ENCODE assay signal across 1 cellular context in the genomic region with DNA sequence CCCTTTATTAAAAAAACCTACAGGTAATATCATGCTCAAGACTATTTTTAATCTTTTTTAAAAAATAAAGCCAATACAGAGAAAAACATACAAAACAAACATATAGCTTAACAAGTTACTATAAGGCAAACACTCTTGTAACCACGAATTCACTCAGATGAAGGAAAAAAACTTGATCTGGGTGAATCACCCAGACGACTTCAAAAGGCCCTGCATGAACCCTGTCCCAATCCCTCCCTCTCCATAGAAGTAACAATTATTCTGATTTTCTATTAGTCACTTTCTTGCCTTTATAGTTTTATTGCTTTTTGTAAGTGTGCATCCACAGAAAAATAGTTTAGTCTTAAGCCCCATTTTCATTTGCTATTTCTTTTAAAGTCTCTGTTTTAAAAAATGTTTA.
TF ChIP-seq lines count a peak whose summit lies in the region.

No MANE protein-coding gene starts in this region.

TF ChIP-seq in IMR-90, 13 proteins besides CTCF, POLR2A, EP300 and RAD21 (continued from another document):
- TF ChIP-seq MXI1 (IDR thresholded peaks at IDR 0.05; ENCODE audit: borderline replicate concordance, low read depth, low read length) (no peak), CEBPB (IDR thresholded peaks at IDR 0.05; ENCODE audit: low read depth, low read length) (no peak), RFX5 (IDR thresholded peaks at IDR 0.05; ENCODE audit: low read depth, low read length) (no peak), MAZ (IDR thresholded peaks at IDR 0.05; ENCODE audit: borderline replicate concordance, low read depth, low read length) (no peak), BHLHE40 (IDR thresholded peaks at IDR 0.05; ENCODE audit: low read depth, low read length) (no peak), MAFK (IDR thresholded peaks at IDR 0.05; ENCODE audit: low read depth, low read length) (no peak), SMC3 (IDR thresholded peaks at IDR 0.05; ENCODE audit: low read depth, low read length) (no peak)
- TF ChIP-seq, protein P1, sequence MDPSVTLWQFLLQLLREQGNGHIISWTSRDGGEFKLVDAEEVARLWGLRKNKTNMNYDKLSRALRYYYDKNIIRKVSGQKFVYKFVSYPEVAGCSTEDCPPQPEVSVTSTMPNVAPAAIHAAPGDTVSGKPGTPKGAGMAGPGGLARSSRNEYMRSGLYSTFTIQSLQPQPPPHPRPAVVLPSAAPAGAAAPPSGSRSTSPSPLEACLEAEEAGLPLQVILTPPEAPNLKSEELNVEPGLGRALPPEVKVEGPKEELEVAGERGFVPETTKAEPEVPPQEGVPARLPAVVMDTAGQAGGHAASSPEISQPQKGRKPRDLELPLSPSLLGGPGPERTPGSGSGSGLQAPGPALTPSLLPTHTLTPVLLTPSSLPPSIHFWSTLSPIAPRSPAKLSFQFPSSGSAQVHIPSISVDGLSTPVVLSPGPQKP (IDR thresholded peaks at IDR 0.05; ENCODE audit: borderline replicate concordance, low read depth, low read length), result no peak
